8 cellular contexts compared by ENCODE assay signal in genomic region chr2:24077535-24077877, GRCh38. TPM values are rescaled to one million over a fixed set of nuclear protein-coding genes. Genes with fewer than 3 reads are reported as not detected.
DNase-seq lines count a peak whose midpoint lies in the region; ATAC-seq and TF ChIP-seq lines count a peak whose summit lies in the region.

No MANE protein-coding gene starts in this region.

- H2AFZ ChIP-seq in smooth muscle cell (ENCODE audit: low read depth) = peak overlapping the region; percentile 78

- no peaks in the 10 kb centered on the region for H3K9me3 Mint-ChIP-seq in HFFc6
- no peaks in the 10 kb centered on the region for H3K9me3 Mint-ChIP-seq in activated naive CD4-positive, alpha-beta T cell treated with anti-CD3 and anti-CD28 coated beads, Interleukin-2, amount 50 U/mL, for 72 hours

- H3K36me3 ChIP-seq in iPS DF 6.9 (ENCODE audit: control insufficient read depth, insufficient read depth, low read length) = no peaks in the 10 kb centered on the region; the same call in 1 of the 2 replicates
- peaks cover 4% of the 10 kb centered on the region for H3K36me3 ChIP-seq in smooth muscle cell (ENCODE audit: low read depth)

- peaks cover 12% of the 10 kb centered on the region for H3F3A ChIP-seq in smooth muscle cell (ENCODE audit: low read depth)

- H3K27ac ChIP-seq in iPS DF 6.9 (ENCODE audit: low read length) (no peak overlapping the region), smooth muscle cell (ENCODE audit: low read depth) (peak overlapping the region; percentile 58)

- H3K9ac ChIP-seq in smooth muscle cell (ENCODE audit: low read depth) = peak overlapping the region; percentile 41

- peaks cover 36% of the 10 kb centered on the region for H3K36me3 Mint-ChIP-seq in HFFc6 (ENCODE audit: low read depth)
- peaks cover 15 to 18% of the 10 kb centered on the region in 2 donors for H3K36me3 Mint-ChIP-seq in activated naive CD4-positive, alpha-beta T cell treated with anti-CD3 and anti-CD28 coated beads, Interleukin-2, amount 50 U/mL, for 72 hours

- no CpG with 5 or more reads among the region's 9 CpGs for WGBS in iPS DF 6.9 (ENCODE audit: insufficient coverage, insufficient read length)
- WGBS in smooth muscle cell (ENCODE audit: low lambda C conversion rate) = 26% methylated on average over 9 of the region's 9 CpGs

- ATAC-seq in activated naive CD4-positive, alpha-beta T cell treated with anti-CD3 and anti-CD28 coated beads, Interleukin-2, amount 50 U/mL, for 72 hours = no peak
- no peak for ATAC-seq in HG02759 (IDR thresholded peaks at IDR 0.05; ENCODE audit: unreplicated experiment)

- TF ChIP-seq CTCF in HFFc6 (IDR thresholded peaks at IDR 0.05) = no peak
- TF ChIP-seq CTCF in smooth muscle cell (IDR thresholded peaks at IDR 0.05; ENCODE audit: borderline replicate concordance, insufficient read depth, poor library complexity, severe bottlenecking) = no peak

- H3K9me3 ChIP-seq in iPS DF 6.9 (ENCODE audit: control insufficient read depth, insufficient read depth, low read length) (no peaks in the 10 kb centered on the region), smooth muscle cell (replicated peaks; ENCODE audit: low read depth) (no peaks in the 10 kb centered on the region)

- no peaks in the 10 kb centered on the region for H3K4me1 ChIP-seq in iPS DF 6.9 (ENCODE audit: control insufficient read depth, insufficient read depth, low read length)
- H3K4me1 ChIP-seq in smooth muscle cell (ENCODE audit: low read depth) = peaks cover 15% of the 10 kb centered on the region

- H3K4me2 ChIP-seq in smooth muscle cell = peak overlapping the region; percentile 91

- peak overlapping the region; percentile 83; the same call in 1 of the 2 replicates for H3K4me3 ChIP-seq in iPS DF 6.9 (ENCODE audit: low read length)
- peak overlapping the region; percentile 84 for H3K4me3 ChIP-seq in smooth muscle cell

- H3K79me2 ChIP-seq in smooth muscle cell (ENCODE audit: low read depth) = peaks cover 33% of the 10 kb centered on the region

- H4K20me1 ChIP-seq in smooth muscle cell (ENCODE audit: low read depth) = peaks cover 18% of the 10 kb centered on the region

- H3K27me3 ChIP-seq in iPS DF 6.9 (ENCODE audit: control insufficient read depth, insufficient read depth, low read length) = no peaks in the 10 kb centered on the region
- H3K27me3 ChIP-seq in smooth muscle cell (ENCODE audit: low read depth) = no peaks in the 10 kb centered on the region

- peak overlapping the region; percentile 92 for H3K27ac Mint-ChIP-seq in HFFc6
- peak overlapping the region; percentile 85 to 90 for H3K27ac Mint-ChIP-seq in activated naive CD4-positive, alpha-beta T cell treated with anti-CD3 and anti-CD28 coated beads, Interleukin-2, amount 50 U/mL, for 72 hours

- DNase-seq in HFFc6 (no peak), iPS DF 6.9 (ENCODE audit: low read depth, low spot score) (no peak), smooth muscle cell (lab: John Stamatoyannopoulos, UW; ENCODE audit: unreplicated experiment) (no peak), NCI-H146 treated with DMSO at 0.1 percent for 48 hours (lab: John Stamatoyannopoulos, UW; ENCODE audit: unreplicated experiment) (no peak)
- no peak for DNase-seq in activated naive CD4-positive, alpha-beta T cell treated with anti-CD3 and anti-CD28 coated beads, Interleukin-2, amount 50 U/mL, for 72 hours (ENCODE audit: low spot score in 2 of 2)
- DNase-seq in NK-92 treated with Interleukin-12 subunit alpha and Interleukin-12 subunit beta, amount 100 ng/mL, for 24 hours (lab: John Stamatoyannopoulos, UW) = no peak
- DNase-seq in activated effector memory CD4-positive, alpha-beta T cell treated with Interleukin-2 at 50 U/mL for 16 hours = no peak

- H3K4me1 Mint-ChIP-seq in HFFc6 (ENCODE audit: low read depth) = peaks cover 48% of the 10 kb centered on the region

- H3K4me3 Mint-ChIP-seq in HFFc6 = peak overlapping the region; percentile 97

- H3K27me3 Mint-ChIP-seq in HFFc6 (ENCODE audit: insufficient read depth) = no peaks in the 10 kb centered on the region; the same call in 1 of the 2 replicates

RNA-seq across cellular contexts. Expression of gene SF3B6, which starts 1.4 kb away (rescaled TPM):
- total RNA-seq in HFFc6 (2021; fragmentation: NEBNext Ultra II Directional; extraction: Animal tissue kit (Norgen Biotek cat#: 25700)) = 100 to 1,000 TPM; 112 to 139 (median 126) TPM
- 100 to 1,000 TPM; 137 to 171 TPM for total RNA-seq in activated naive CD4-positive, alpha-beta T cell treated with anti-CD3 and anti-CD28 coated beads, Interleukin-2, amount 50 U/mL, for 72 hours
- 260 and 279 TPM in 2 replicates for total RNA-seq in smooth muscle cell
- polyA plus RNA-seq in smooth muscle cell = 210 and 220 TPM in 2 replicates

RNA-seq across cellular contexts. Expression of gene TP53I3, which starts 7.1 kb away (rescaled TPM):
- 10 to 100 TPM; 51.1 to 66.8 (median 61.4) TPM for total RNA-seq in HFFc6 (2021; fragmentation: NEBNext Ultra II Directional; extraction: Animal tissue kit (Norgen Biotek cat#: 25700))
- total RNA-seq in activated naive CD4-positive, alpha-beta T cell treated with anti-CD3 and anti-CD28 coated beads, Interleukin-2, amount 50 U/mL, for 72 hours = 1 to 10 TPM; 1.8 to 2.6 TPM
- 24.9 and 39.3 TPM in 2 replicates for total RNA-seq in smooth muscle cell
- polyA plus RNA-seq in smooth muscle cell = 56.3 and 80.3 TPM in 2 replicates

RNA-seq across cellular contexts. Expression of gene FKBP1B, which starts 28.0 kb away (rescaled TPM):
- 1 to 10 TPM; 4.0 to 6.9 (median 5.2) TPM for total RNA-seq in HFFc6 (2021; fragmentation: NEBNext Ultra II Directional; extraction: Animal tissue kit (Norgen Biotek cat#: 25700))
- total RNA-seq in activated naive CD4-positive, alpha-beta T cell treated with anti-CD3 and anti-CD28 coated beads, Interleukin-2, amount 50 U/mL, for 72 hours = 1 to 10 TPM in 1 of 2 donors, under 1 TPM in 1; 0.64 to 1.4 TPM
- total RNA-seq in smooth muscle cell = 17.2 and 17.5 TPM in 2 replicates
- 26.3 and 29.8 TPM in 2 replicates for polyA plus RNA-seq in smooth muscle cell

RNA-seq across cellular contexts. Expression of gene WDCP, which starts 30.3 kb away (rescaled TPM):
- 10 to 100 TPM; 12.0 to 19.4 (median 13.5) TPM for total RNA-seq in HFFc6 (2021; fragmentation: NEBNext Ultra II Directional; extraction: Animal tissue kit (Norgen Biotek cat#: 25700))
- total RNA-seq in activated naive CD4-positive, alpha-beta T cell treated with anti-CD3 and anti-CD28 coated beads, Interleukin-2, amount 50 U/mL, for 72 hours = 10 to 100 TPM; 16.9 to 24.5 TPM
- total RNA-seq in smooth muscle cell = 7.7 and 9.1 TPM in 2 replicates
- polyA plus RNA-seq in smooth muscle cell = 2.5 and 3.1 TPM in 2 replicates

RNA-seq across cellular contexts. Expression of gene PFN4, which starts 45.6 kb away (rescaled TPM):
- 1 to 10 TPM in 1 of 6 experiments, under 1 TPM in 5; 0.64 to 1.1 (median 0.90) TPM for total RNA-seq in HFFc6 (2021; fragmentation: NEBNext Ultra II Directional; extraction: Animal tissue kit (Norgen Biotek cat#: 25700))
- not detected for total RNA-seq in activated naive CD4-positive, alpha-beta T cell treated with anti-CD3 and anti-CD28 coated beads, Interleukin-2, amount 50 U/mL, for 72 hours
- 1.5 TPM in 1 of 2 replicates, not detected in the other for total RNA-seq in smooth muscle cell
- polyA plus RNA-seq in smooth muscle cell = 0.85 and 1.0 TPM in 2 replicates
